Comparison of ENCODE assay signal across 6 cellular contexts in the genomic region with DNA sequence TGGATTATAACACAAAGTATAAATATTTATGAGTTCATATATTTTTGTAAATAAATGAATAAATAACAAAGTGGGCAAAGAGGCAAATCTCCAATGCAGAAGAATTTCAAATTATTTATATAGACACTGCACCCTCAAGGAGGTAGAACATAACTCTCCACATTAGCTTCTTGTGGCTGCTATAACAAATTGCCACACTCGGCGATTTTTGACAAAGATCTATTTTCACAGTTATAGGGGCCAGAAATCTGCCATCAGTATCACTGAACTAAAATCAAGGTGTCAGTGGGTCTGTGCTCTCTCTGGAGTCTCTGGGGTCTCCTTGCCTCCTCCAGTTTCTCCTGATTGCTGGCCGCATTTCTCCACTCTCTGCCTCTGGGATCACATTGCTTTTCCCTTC.
"Had no signal": no experiment of that assay in that cellular context is flagged by ENCODE, and none has a peak within 500 bp of the region (broad histone marks: within the 10 kb centered on the region; RNA-seq: fewer than 3 reads in every experiment).

No MANE protein-coding gene starts in this region.

- H3K27ac ChIP-seq: HL-60 had no signal

- FAIRE-seq: HepG2, HTR-8/SVneo, K562 had no signal

- H3K4me3 ChIP-seq: K562 had no signal

- DNase-seq: KBM-7, KG1 had no signal

- ATAC-seq: HepG2, K562 had no signal
